8 cellular contexts compared by ENCODE assay signal in the genomic region with DNA sequence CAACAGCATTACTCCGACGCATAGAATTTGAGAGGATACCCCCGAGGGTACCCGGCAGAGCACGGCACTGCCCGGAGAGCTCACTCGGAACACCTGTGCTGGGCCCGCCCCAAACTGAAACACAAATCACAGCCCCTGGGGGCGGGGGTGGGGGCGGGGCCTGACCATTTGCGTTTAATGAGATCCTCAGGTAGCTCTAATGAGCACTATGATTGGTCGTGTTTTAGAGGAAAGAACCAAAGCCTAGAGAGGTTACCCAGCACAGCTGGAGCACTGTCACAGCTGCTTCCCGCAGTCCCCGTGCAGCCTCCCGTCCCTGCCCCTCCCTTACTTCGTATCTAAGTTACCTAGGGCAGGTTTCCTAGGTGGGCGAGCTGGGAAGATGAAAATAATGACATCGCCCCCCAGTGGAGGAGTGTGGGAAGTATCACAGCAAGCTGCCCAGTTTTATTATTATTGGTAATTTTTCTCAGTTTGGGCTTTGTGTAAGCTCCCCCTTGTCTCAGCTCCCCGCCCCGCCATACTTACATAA.
A peak's percentile ranks its signal among the peaks of the same experiment; 100 is the strongest.
DNase-seq lines count a peak whose midpoint lies in the region; ATAC-seq and TF ChIP-seq lines count a peak whose summit lies in the region.

No MANE protein-coding gene starts in this region.

- no peaks in the 10 kb centered on the region for H3K36me3 ChIP-seq in HUES48 (ENCODE audit: control insufficient read depth, insufficient read depth, low read length)
- H3K36me3 ChIP-seq in suprapubic skin: no peaks in the 10 kb centered on the region

- H3K9me3 ChIP-seq in HUES48 (ENCODE audit: control insufficient read depth, insufficient read depth, low read length): peaks cover 17% of the 10 kb centered on the region; the same call in 1 of the 2 replicates
- peaks cover 12% of the 10 kb centered on the region for H3K9me3 ChIP-seq in suprapubic skin

- peak; percentile 58 for TF ChIP-seq CTCF in cardiac fibroblast (IDR thresholded peaks at IDR 0.05; ENCODE audit: low read depth, low read length)
- peak in 1 of 2 donors; percentile 16 for TF ChIP-seq CTCF in suprapubic skin (IDR thresholded peaks at IDR 0.05)

- DNase-seq in COR-L47 (lab: John Stamatoyannopoulos, UW) (peak; percentile 85), T follicular helper cell (ENCODE audit: low read depth) (peak; percentile 29), cardiac fibroblast (ENCODE audit: low read depth in 2 of 2) (peak; percentile 13 to 31), medulla oblongata (ENCODE audit: extremely low spot score) (peak; percentile 10), suprapubic skin (ENCODE audit: low spot score in 2 of 2) (no peak)

- H3K4me3 ChIP-seq in HUES48 (ENCODE audit: low read depth, low read length) (peak overlapping the region; percentile 56), cardiac fibroblast (replicated peaks in 1 of 2; ENCODE audit: low read depth in 2 of 2, low read length in 2 of 2) (no peak overlapping the region), suprapubic skin (peak overlapping the region; percentile 13)

- no peak for TF ChIP-seq EP300 in suprapubic skin (IDR thresholded peaks at IDR 0.05)

- no peak for TF ChIP-seq POLR2A in suprapubic skin (IDR thresholded peaks at IDR 0.05)

- H3K27ac ChIP-seq in HUES48 (ENCODE audit: low read depth, low read length) (no peak overlapping the region), suprapubic skin (no peak overlapping the region)

- H3K9ac ChIP-seq in HUES48 (ENCODE audit: low read depth, low read length): no peak overlapping the region

- ATAC-seq in HG02852 (IDR thresholded peaks at IDR 0.05; ENCODE audit: unreplicated experiment): no peak
- ATAC-seq in GM21723 (IDR thresholded peaks at IDR 0.05; ENCODE audit: unreplicated experiment): no peak

- WGBS in suprapubic skin: 8% methylated on average over 20 of the region's 20 CpGs

- H3K27me3 ChIP-seq in HUES48 (ENCODE audit: control insufficient read depth, insufficient read depth, low read length) (no peaks in the 10 kb centered on the region), suprapubic skin (peaks cover 3% of the 10 kb centered on the region)

- H3K4me1 ChIP-seq in HUES48 (ENCODE audit: control insufficient read depth, insufficient read depth, low read length) (peaks cover 3% of the 10 kb centered on the region; the same call in 1 of the 2 replicates), suprapubic skin (peaks cover 6% of the 10 kb centered on the region)

Comparison
In these comparisons a context has a peak if more than half of its experiments do, and no peak if none do; other contexts are left out.
1. DNase-seq: peak in COR-L47 (single experiment), T follicular helper cell (single experiment), cardiac fibroblast (2 of 2) and medulla oblongata (single experiment); none in suprapubic skin (0 of 2).
2. H3K4me3 ChIP-seq: peak in HUES48 (single experiment) and suprapubic skin (single experiment); none in cardiac fibroblast (0 of 2).